19 cellular contexts compared by ENCODE assay signal in genomic region chr10:13719411-13719810, GRCh38.
DNase-seq lines count a peak whose midpoint lies in the region; ATAC-seq and TF ChIP-seq lines count a peak whose summit lies in the region.
"Had no signal": no experiment of that assay in that cellular context is flagged by ENCODE, and none has a peak within 500 bp of the region (broad histone marks: within the 10 kb centered on the region; RNA-seq: fewer than 3 reads in every experiment).

No MANE protein-coding gene starts in this region.

- H3F3A ChIP-seq in GM23338 (replicated peaks; ENCODE audit: low read depth), result no peaks in the 10 kb centered on the region

- no peaks in the 10 kb centered on the region for H3K36me3 ChIP-seq in body of pancreas (replicated peaks in 1 of 2; ENCODE audit: insufficient read depth in 1 of 2, low read depth in 2 of 2)
- no peaks in the 10 kb centered on the region for H3K36me3 ChIP-seq in prostate gland
- no peaks in the 10 kb centered on the region for H3K36me3 ChIP-seq in GM23338 (ENCODE audit: insufficient read depth)
- H3K36me3 ChIP-seq in effector memory CD4-positive, alpha-beta T cell (ENCODE audit: control insufficient read depth, insufficient read depth, low read length), result no peaks in the 10 kb centered on the region
- H3K36me3 ChIP-seq: SJSA1 had no signal

- no peaks in the 10 kb centered on the region for H4K20me1 ChIP-seq in GM23338 (replicated peaks; ENCODE audit: insufficient read depth)

- ATAC-seq in body of pancreas (no peak), left ventricle myocardium superior (peak; percentile 31), GM23338 (no peak), GM21423 (IDR thresholded peaks at IDR 0.05; ENCODE audit: unreplicated experiment) (no peak)
- ATAC-seq: activated CD4-positive, CD25-positive, alpha-beta regulatory T cell treated with anti-CD3 and anti-CD28 coated beads, Interleukin-2, amount 50 U/mL, for 24 hours; activated naive CD8-positive, alpha-beta T cell treated with anti-CD3 and anti-CD28 coated beads, Interleukin-2, amount 50 U/mL, for 24 hours; psoas muscle had no signal

- 38 to 43% methylated on average over 5 of the region's 5 CpGs for WGBS in body of pancreas, 2 donors
- 53% methylated on average over 5 of the region's 5 CpGs for WGBS in prostate gland

- H3K27ac ChIP-seq in C4-2B (peak overlapping the region; percentile 70; the same call in 1 of the 2 replicates), body of pancreas (peak overlapping the region in 3 of 4 donors; percentile 82 to 90 (median 90)), prostate gland (peak overlapping the region; percentile 67 to 74), GM23338 (ENCODE audit: low read depth) (no peak overlapping the region)
- no peak overlapping the region for H3K27ac ChIP-seq in effector memory CD4-positive, alpha-beta T cell (ENCODE audit: insufficient read depth, low read length, poor library complexity, severe bottlenecking)
- H3K27ac ChIP-seq: psoas muscle, SJSA1 had no signal

- no peak for TF ChIP-seq POLR2A in body of pancreas (IDR thresholded peaks at IDR 0.05)
- no peak for TF ChIP-seq POLR2A in prostate gland (IDR thresholded peaks at IDR 0.05)

- H3K4me1 ChIP-seq in body of pancreas (peaks cover 30% of the 10 kb centered on the region), prostate gland (replicated peaks) (peaks cover 12% of the 10 kb centered on the region), GM23338 (ENCODE audit: insufficient read depth) (no peaks in the 10 kb centered on the region; the same call in 1 of the 2 replicates)
- H3K4me1 ChIP-seq in effector memory CD4-positive, alpha-beta T cell (ENCODE audit: control insufficient read depth, insufficient read depth, low read length, poor library complexity, severe bottlenecking), result peaks cover 9% of the 10 kb centered on the region

- H3K4me3 ChIP-seq in body of pancreas (no peak overlapping the region), prostate gland (peak overlapping the region in 1 of 2 donors; percentile 30), GM23338 (no peak overlapping the region)
- no peak overlapping the region for H3K4me3 ChIP-seq in effector memory CD4-positive, alpha-beta T cell (ENCODE audit: insufficient read depth, low read depth, low read length, poor library complexity, severe bottlenecking)
- H3K4me3 ChIP-seq: lung, psoas muscle, SJSA1 had no signal

- H3K79me2 ChIP-seq in GM23338 (replicated peaks; ENCODE audit: insufficient read depth), result no peaks in the 10 kb centered on the region

- intact Hi-C loops in body of pancreas (cut with DNase I), result loop anchor here (10.0 kb wide), 1 partner anchor 55 kb away; no protein-coding TSS in a partner anchor
- intact Hi-C loops in left ventricle myocardium superior (cut with micrococcal nuclease), result no loop called here
- intact Hi-C loops in prostate gland (cut with DNase I), result no loop called here

- TF ChIP-seq CTCF in C4-2B (conservative IDR thresholded peaks at IDR 0.05) (no peak), body of pancreas (IDR thresholded peaks at IDR 0.05) (no peak), prostate gland (IDR thresholded peaks at IDR 0.05) (no peak), GM23338 (conservative IDR thresholded peaks at IDR 0.05; ENCODE audit: low read depth in 2 of 2) (no peak)

- no peak overlapping the region for H3K4me2 ChIP-seq in GM23338

- no peak overlapping the region for H3K4me3 Mint-ChIP-seq in GM23338
- H3K4me3 Mint-ChIP-seq: activated naive CD8-positive, alpha-beta T cell treated with anti-CD3 and anti-CD28 coated beads, Interleukin-2, amount 50 U/mL, for 24 hours; activated T-helper 1 cell treated with anti-CD3 and anti-CD28 coated beads, Interleukin-12 subunit alpha, Interleukin-12 subunit beta, Interleukin-2, Interleukin-4 antibody, amounts not matched to agents 30 ng/mL and 10 ng/mL and 1 ng/mL, durations not matched to agents 14 hours and 24 hours and 36 hours; central memory CD8-positive, alpha-beta T cell had no signal

- peaks cover 3% of the 10 kb centered on the region; the same call in 2 of the 3 replicates for H3K36me3 Mint-ChIP-seq in GM23338 (ENCODE audit: low read depth)

- DNase-seq in body of pancreas, result peak in 2 of 4 donors; percentile 34 to 54
- DNase-seq in left ventricle myocardium superior, result no peak
- peak; percentile 32 for DNase-seq in prostate gland (ENCODE audit: low spot score)
- no peak for DNase-seq in GM23338 (ENCODE audit: low spot score)
- DNase-seq in NCI-H1105 treated with DMSO at 0.1 percent for 48 hours (lab: John Stamatoyannopoulos, UW), result no peak
- no peak for DNase-seq in effector memory CD4-positive, alpha-beta T cell
- DNase-seq: activated naive CD8-positive, alpha-beta T cell treated with anti-CD3 and anti-CD28 coated beads, Interleukin-2, amount 50 U/mL, for 24 hours; naive B cell; NCI-H2081; NCI-H526; psoas muscle had no signal

- H3K27me3 ChIP-seq in body of pancreas (no peaks in the 10 kb centered on the region), prostate gland (replicated peaks; ENCODE audit: insufficient read depth) (no peaks in the 10 kb centered on the region), GM23338 (ENCODE audit: insufficient read depth) (no peaks in the 10 kb centered on the region)
- H3K27me3 ChIP-seq in effector memory CD4-positive, alpha-beta T cell (replicated peaks; ENCODE audit: control insufficient read depth, insufficient read depth, low read length, poor library complexity, severe bottlenecking), result no peaks in the 10 kb centered on the region
- H3K27me3 ChIP-seq: SJSA1 had no signal

- H3K27me3 Mint-ChIP-seq in GM23338 (ENCODE audit: insufficient read depth, low read depth, poor library complexity), result peaks cover 3% of the 10 kb centered on the region
- H3K27me3 Mint-ChIP-seq: activated naive CD8-positive, alpha-beta T cell treated with anti-CD3 and anti-CD28 coated beads, Interleukin-2, amount 50 U/mL, for 24 hours; central memory CD8-positive, alpha-beta T cell had no signal

- H3K27ac Mint-ChIP-seq in GM23338, result no peak overlapping the region
- H3K27ac Mint-ChIP-seq: activated naive CD8-positive, alpha-beta T cell treated with anti-CD3 and anti-CD28 coated beads, Interleukin-2, amount 50 U/mL, for 24 hours; activated T-helper 1 cell treated with anti-CD3 and anti-CD28 coated beads, Interleukin-12 subunit alpha, Interleukin-12 subunit beta, Interleukin-2, Interleukin-4 antibody, amounts not matched to agents 30 ng/mL and 10 ng/mL and 1 ng/mL, durations not matched to agents 14 hours and 24 hours and 36 hours; T-helper 2 cell treated with Interferon-gamma antibody and Interleukin-4, amounts not matched to agents 5 μg/mL and 100 μg/mL, for 36 hours had no signal

- no peaks in the 10 kb centered on the region for H3K9me3 ChIP-seq in body of pancreas
- no peaks in the 10 kb centered on the region for H3K9me3 ChIP-seq in prostate gland
- no peaks in the 10 kb centered on the region for H3K9me3 ChIP-seq in effector memory CD4-positive, alpha-beta T cell (ENCODE audit: control insufficient read depth, low read length)
- H3K9me3 ChIP-seq: psoas muscle, SJSA1 had no signal

- H2AFZ ChIP-seq in GM23338, result no peak overlapping the region

- H3K9me2 ChIP-seq in GM23338 (ENCODE audit: insufficient read depth), result 0 out of 2 replicates have a peak, but pooled peaks cover 3% of the 10 kb centered on the region

- H3K4me1 Mint-ChIP-seq in GM23338, result peaks cover 7% of the 10 kb centered on the region; the same call in 2 of the 3 replicates
- H3K4me1 Mint-ChIP-seq: central memory CD8-positive, alpha-beta T cell had no signal

- H3K9me3 Mint-ChIP-seq in GM23338, result no peaks in the 10 kb centered on the region; the same call in 2 of the 3 replicates
- H3K9me3 Mint-ChIP-seq: activated naive CD8-positive, alpha-beta T cell treated with anti-CD3 and anti-CD28 coated beads, Interleukin-2, amount 50 U/mL, for 24 hours; central memory CD8-positive, alpha-beta T cell had no signal

TF ChIP-seq in GM23338, 12 proteins besides CTCF, POLR2A, EP300 and RAD21 (continues in another document):
- TF ChIP-seq JUNB (IDR thresholded peaks at IDR 0.05; ENCODE audit: unreplicated experiment), result no peak
- no peak for TF ChIP-seq EZH2 (IDR thresholded peaks at IDR 0.05; ENCODE audit: low read depth, unreplicated experiment)
- TF ChIP-seq ZNF331 (CRISPR knock-in tag; IDR thresholded peaks at IDR 0.05; ENCODE audit: low read depth), result no peak
- TF ChIP-seq POLR2AphosphoS5 (IDR thresholded peaks at IDR 0.05; ENCODE audit: low read depth), result no peak
- no peak for TF ChIP-seq STAT1 (IDR thresholded peaks at IDR 0.05; ENCODE audit: unreplicated experiment)
- no peak for TF ChIP-seq EZH2phosphoT487 (IDR thresholded peaks at IDR 0.05; ENCODE audit: unreplicated experiment)
- TF ChIP-seq REST (IDR thresholded peaks at IDR 0.05; ENCODE audit: unreplicated experiment), result no peak

Comparison
In these comparisons a context has a peak if more than half of its experiments do, and no peak if none do; other contexts are left out.
1. H3K27ac ChIP-seq: peak in C4-2B (single experiment), body of pancreas (3 of 4) and prostate gland (2 of 2); none in GM23338 (single experiment) and effector memory CD4-positive, alpha-beta T cell (single experiment).